Comparison of ENCODE assay signal across 9 cellular contexts in the genomic region with DNA sequence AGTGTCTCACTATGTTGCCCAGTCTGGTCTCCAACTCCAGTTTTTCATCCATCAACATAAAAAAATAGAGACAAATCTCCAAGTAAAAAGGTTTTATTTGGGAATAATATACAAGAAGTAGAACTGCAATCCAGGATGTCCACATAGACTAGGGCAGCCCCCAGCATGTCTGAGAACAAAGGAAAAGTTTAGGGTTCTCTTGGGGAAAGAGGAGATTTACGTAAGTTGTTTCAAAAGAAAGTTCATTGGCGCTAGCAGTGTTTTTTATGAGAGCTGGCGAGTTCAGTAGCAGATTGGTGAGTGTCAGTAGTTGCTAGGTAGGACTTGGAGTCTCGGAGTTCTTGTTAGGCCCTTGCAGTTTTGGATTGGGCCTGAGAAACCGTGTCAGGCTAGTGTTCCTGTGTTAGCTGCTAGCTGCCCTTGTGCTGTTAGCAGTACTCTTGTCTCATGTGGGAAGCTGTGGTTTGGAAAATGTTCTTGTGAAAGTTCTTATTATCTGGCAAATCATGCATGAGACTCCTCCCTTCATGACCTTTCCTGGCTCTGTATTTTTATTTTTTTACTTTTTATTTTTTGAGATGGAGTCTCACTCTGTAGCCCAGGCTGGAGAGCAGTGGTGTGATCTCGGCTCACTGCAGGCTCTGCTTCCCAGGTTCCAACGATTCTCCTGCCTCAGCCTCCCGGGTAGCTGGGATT. TPM values are rescaled to one million over a fixed set of nuclear protein-coding genes. Genes with fewer than 3 reads are reported as not detected.
DNase-seq lines count a peak whose midpoint lies in the region; ATAC-seq and TF ChIP-seq lines count a peak whose summit lies in the region.
"Had no signal": no experiment of that assay in that cellular context is flagged by ENCODE, and none has a peak within 500 bp of the region (broad histone marks: within the 10 kb centered on the region; RNA-seq: fewer than 3 reads in every experiment).

No MANE protein-coding gene starts in this region.

- H3K9me2 ChIP-seq in MM.1S (replicated peaks; ENCODE audit: insufficient read depth, low read length): no peaks in the 10 kb centered on the region

- no peak overlapping the region for H3K9ac ChIP-seq in MM.1S (ENCODE audit: low read length)

- H3K27me3 Mint-ChIP-seq in central memory CD8-positive, alpha-beta T cell: peaks cover 33% of the 10 kb centered on the region

- H3K9me3 ChIP-seq in MM.1S (replicated peaks; ENCODE audit: insufficient read depth, low read length) (no peaks in the 10 kb centered on the region), lower lobe of right lung (no peaks in the 10 kb centered on the region)

- no peaks in the 10 kb centered on the region for H3F3A ChIP-seq in MM.1S (ENCODE audit: insufficient read depth, low read length)

- no peak for TF ChIP-seq CTCF in MM.1S (IDR thresholded peaks at IDR 0.05; ENCODE audit: low read length)
- no peak for TF ChIP-seq CTCF in lower lobe of right lung (IDR thresholded peaks at IDR 0.05)

- no peaks in the 10 kb centered on the region for H3K36me3 Mint-ChIP-seq in central memory CD8-positive, alpha-beta T cell (ENCODE audit: insufficient read depth)

- H2AFZ ChIP-seq in MM.1S (ENCODE audit: low read length): no peak overlapping the region

- H3K79me2 ChIP-seq in MM.1S (ENCODE audit: low read length): no peaks in the 10 kb centered on the region

- peak; percentile 24 for DNase-seq in DMS53 (lab: John Stamatoyannopoulos, UW)
- DNase-seq in DMS53 treated with DMSO at 0.1 percent for 48 hours (lab: John Stamatoyannopoulos, UW; ENCODE audit: unreplicated experiment): no peak
- peak; percentile 64 for DNase-seq in H7
- DNase-seq in MM.1S: peak; percentile 12
- no peak for DNase-seq in central memory CD8-positive, alpha-beta T cell (ENCODE audit: low spot score in 2 of 2)
- peak; percentile 56 for DNase-seq in lower lobe of right lung
- DNase-seq in GDM1 (lab: John Stamatoyannopoulos, UW): no peak
- DNase-seq in NCI-H1417 treated with DMSO at 0.1 percent for 48 hours (lab: John Stamatoyannopoulos, UW): no peak

- no peak overlapping the region for H3K4me3 ChIP-seq in H7 (ENCODE audit: insufficient read depth, low read depth, low read length)
- H3K4me3 ChIP-seq in MM.1S (ENCODE audit: low read length): no peak overlapping the region
- no peak overlapping the region for H3K4me3 ChIP-seq in lower lobe of right lung

- H3K9me3 Mint-ChIP-seq in central memory CD8-positive, alpha-beta T cell: no peaks in the 10 kb centered on the region

- ATAC-seq in central memory CD8-positive, alpha-beta T cell (replicated peaks; ENCODE audit: extremely low read depth, poor library complexity, severe bottlenecking): peak; percentile 68
- peak; percentile 98 to 99 for ATAC-seq in lower lobe of right lung

- H3K36me3 ChIP-seq in H7 (replicated peaks; ENCODE audit: control insufficient read depth, insufficient read depth, low read length) (no peaks in the 10 kb centered on the region), MM.1S (replicated peaks; ENCODE audit: insufficient read depth, low read length) (no peaks in the 10 kb centered on the region), lower lobe of right lung (no peaks in the 10 kb centered on the region)

- H3K27me3 ChIP-seq in H7 (ENCODE audit: control insufficient read depth, insufficient read depth, low read length) (no peaks in the 10 kb centered on the region), MM.1S (replicated peaks; ENCODE audit: insufficient read depth, low read length) (peaks cover 24% of the 10 kb centered on the region), lower lobe of right lung (ENCODE audit: low read depth) (no peaks in the 10 kb centered on the region)

- H3K27ac Mint-ChIP-seq in central memory CD8-positive, alpha-beta T cell (ENCODE audit: low read depth): no peak overlapping the region

- H4K20me1 ChIP-seq in MM.1S (ENCODE audit: insufficient read depth, low read length): no peaks in the 10 kb centered on the region

- H3K4me3 Mint-ChIP-seq in central memory CD8-positive, alpha-beta T cell: no peak overlapping the region

- peaks cover 5% of the 10 kb centered on the region for H3K4me1 Mint-ChIP-seq in central memory CD8-positive, alpha-beta T cell

- intact Hi-C loops in lower lobe of right lung (cut with DNase I): no loop called here

- H3K4me2 ChIP-seq in MM.1S (ENCODE audit: low read depth, low read length): no peak overlapping the region

- H3K27ac ChIP-seq in MM.1S (ENCODE audit: low read length): no peak overlapping the region
- peak overlapping the region; percentile 71 for H3K27ac ChIP-seq in lower lobe of right lung
- H3K27ac ChIP-seq: 22Rv1 had no signal

- H3K4me1 ChIP-seq in MM.1S (ENCODE audit: low read length) (no peaks in the 10 kb centered on the region), lower lobe of right lung (peaks cover 11% of the 10 kb centered on the region)

RNA-seq across cellular contexts. Expression of a gene that starts 24.7 kb away (rescaled TPM):
- 0.14 TPM in 1 of 2 replicates, not detected in the other for total RNA-seq in H7 (2014; rRNA removed; shearing (Covaris generic))
- 5.9 TPM for total RNA-seq in lower lobe of right lung

RNA-seq across cellular contexts. Expression of a gene that starts 24.8 kb away (rescaled TPM):
- 1.5 and 2.5 TPM in 2 replicates for total RNA-seq in H7 (2014; rRNA removed; shearing (Covaris generic))
- 0.80 TPM for total RNA-seq in lower lobe of right lung

RNA-seq across cellular contexts. Expression of a gene that starts 49.7 kb away (rescaled TPM):
- 0.38 TPM in 1 of 2 replicates, not detected in the other for total RNA-seq in H7 (2014; rRNA removed; shearing (Covaris generic))
- total RNA-seq in lower lobe of right lung: 1.1 TPM

RNA-seq across cellular contexts. Expression of a gene that starts 56.7 kb away (rescaled TPM):
- 8.4 and 12.8 TPM in 2 replicates for total RNA-seq in H7 (2014; rRNA removed; shearing (Covaris generic))
- total RNA-seq in lower lobe of right lung: 9.4 TPM

Comparison
In these comparisons a context has a peak if more than half of its experiments do, and no peak if none do; other contexts are left out.
1. DNase-seq: peak in DMS53 (single experiment), H7 (single experiment), MM.1S (single experiment) and lower lobe of right lung (single experiment); none in DMS53 treated with DMSO at 0.1 percent for 48 hours (single experiment), central memory CD8-positive, alpha-beta T cell (0 of 2), GDM1 (single experiment) and NCI-H1417 treated with DMSO at 0.1 percent for 48 hours (single experiment).